Comparison of ENCODE assay signal across 8 cellular contexts in genomic region chr11:125625225-125625593, GRCh38. TPM values are rescaled to one million over a fixed set of nuclear protein-coding genes. Genes with fewer than 3 reads are reported as not detected.
A peak's percentile ranks its signal among the peaks of the same experiment; 100 is the strongest.
DNase-seq lines count a peak whose midpoint lies in the region; TF ChIP-seq lines count a peak whose summit lies in the region.

No MANE protein-coding gene starts in this region.

- H3F3A ChIP-seq in neural cell (ENCODE audit: insufficient read depth, low read length, poor library complexity, severe bottlenecking), result peaks cover 10% of the 10 kb centered on the region

- H3K4me1 ChIP-seq in OCI-LY7 (ENCODE audit: insufficient read depth, low read length, poor library complexity, severe bottlenecking), result peaks cover 33% of the 10 kb centered on the region

- no peaks in the 10 kb centered on the region for H3K27me3 ChIP-seq in neural cell (ENCODE audit: insufficient read depth, low read depth, low read length)

- POLR2A ChIA-PET in OCI-LY7 (lab: Charles Lee), result interaction anchor here (0.8 to 4.6 kb wide), 5 partner anchors 8 to 650 kb away, joined by 3 to 31 read pairs (median 3); partner anchors contain the start of genes HYLS1 and STT3A

- peak; percentile 45 for DNase-seq in SIG-M5 treated with dmso at 0.1 percent for 504 hours (lab: John Stamatoyannopoulos, UW; ENCODE audit: unreplicated experiment)
- no peak for DNase-seq in SIG-M5 (lab: John Stamatoyannopoulos, UW)
- DNase-seq in OCI-LY7 (ENCODE audit: low spot score), result no peak
- no peak for DNase-seq in epithelial cell of esophagus (ENCODE audit: low read depth)
- DNase-seq in Ammon's horn (ENCODE audit: low spot score), result no peak
- no peak for DNase-seq in stimulated activated CD4-positive, alpha-beta T cell treated with anti-CD3 and anti-CD28 coated beads, Interleukin-2, amount 100 ng/mL, for 48 hours
- DNase-seq in NCI-H82 treated with DMSO at 0.1 percent for 48 hours (lab: John Stamatoyannopoulos, UW; ENCODE audit: unreplicated experiment), result no peak

- H3K36me3 ChIP-seq in OCI-LY7 (ENCODE audit: insufficient read depth, low read length), result peaks cover 79% of the 10 kb centered on the region
- no peaks in the 10 kb centered on the region for H3K36me3 ChIP-seq in neural cell (ENCODE audit: insufficient read depth, low read length)

- CTCF ChIA-PET in OCI-LY7 (lab: Charles Lee; ENCODE audit: unreplicated experiment), result interaction anchor here (0.6 to 0.8 kb wide), 2 partner anchors 55 to 198 kb away, joined by 3 read pairs; no protein-coding TSS in a partner anchor

- H3K9me3 ChIP-seq in OCI-LY7 (ENCODE audit: low read length) (no peaks in the 10 kb centered on the region), neural cell (ENCODE audit: low read length) (no peaks in the 10 kb centered on the region)

- H2AFZ ChIP-seq in OCI-LY7 (ENCODE audit: low read length) (peak overlapping the region; percentile 70; the same call in 1 of the 2 replicates), neural cell (ENCODE audit: low read depth, low read length) (peak overlapping the region; percentile 81)

- TF ChIP-seq CTCF in OCI-LY7 (conservative IDR thresholded peaks at IDR 0.05; ENCODE audit: low read length), result no peak
- TF ChIP-seq CTCF in epithelial cell of esophagus (IDR thresholded peaks at IDR 0.05; ENCODE audit: insufficient read depth, low read depth, low read length, missing control alignments), result no peak
- TF ChIP-seq CTCF in neural cell (IDR thresholded peaks at IDR 0.05; ENCODE audit: poor library complexity, severe bottlenecking), result no peak

- H3K4me3 ChIP-seq in OCI-LY7 (ENCODE audit: low read depth, low read length, poor library complexity, severe bottlenecking) (peak overlapping the region; percentile 89), epithelial cell of esophagus (ENCODE audit: low read length) (peak overlapping the region; percentile 87), neural cell (ENCODE audit: low read length) (peak overlapping the region; percentile 78)

- no peak for TF ChIP-seq RAD21 in neural cell (conservative IDR thresholded peaks at IDR 0.05)

- peaks cover 51% of the 10 kb centered on the region for H3K79me2 ChIP-seq in OCI-LY7 (ENCODE audit: insufficient read depth, low read depth, low read length)
- H3K79me2 ChIP-seq in neural cell (replicated peaks; ENCODE audit: insufficient read depth, low read length), result peaks cover 33% of the 10 kb centered on the region

- no peak for TF ChIP-seq EP300 in neural cell (conservative IDR thresholded peaks at IDR 0.05; ENCODE audit: poor library complexity, severe bottlenecking)

- BruUV-seq in OCI-LY7 (replicated peaks; lab: Mats Ljungman, UMichigan), result TSS peak; percentile 91

- peaks cover 15% of the 10 kb centered on the region; the same call in 1 of the 2 replicates for H4K20me1 ChIP-seq in OCI-LY7 (ENCODE audit: insufficient read depth, low read length)
- H4K20me1 ChIP-seq in neural cell (ENCODE audit: insufficient read depth), result no peaks in the 10 kb centered on the region

- intact Hi-C loops in OCI-LY7 (cut with micrococcal nuclease; ENCODE audit: unreplicated experiment), result loop anchor here (2.0 to 5.0 kb wide), 2 partner anchors 32 to 262 kb away; partner anchors contain the start of genes HYLS1 and STT3A

- H3K9me2 ChIP-seq in OCI-LY7 (ENCODE audit: insufficient read depth, low read length), result no peaks in the 10 kb centered on the region
- no peaks in the 10 kb centered on the region for H3K9me2 ChIP-seq in neural cell (ENCODE audit: insufficient read depth, low read length)

- H3K27ac ChIP-seq in OCI-LY7 (ENCODE audit: low read depth, low read length, poor library complexity, severe bottlenecking), result peak overlapping the region; percentile 88
- H3K27ac ChIP-seq in neural cell (ENCODE audit: low read length), result peak overlapping the region; percentile 95

- peak overlapping the region; percentile 77 for H3K4me2 ChIP-seq in OCI-LY7 (ENCODE audit: low read length)
- peak overlapping the region; percentile 37 for H3K4me2 ChIP-seq in neural cell (ENCODE audit: low read length)

- peak overlapping the region; percentile 93 for H3K9ac ChIP-seq in neural cell (ENCODE audit: low read length)

TF ChIP-seq in neural cell, 6 proteins besides CTCF, POLR2A, EP300 and RAD21:
- TF ChIP-seq EZH2 (IDR thresholded peaks at IDR 0.05; ENCODE audit: borderline replicate concordance, insufficient read depth, low read length, poor library complexity, severe bottlenecking) (no peak), POLR2AphosphoS5 (IDR thresholded peaks at IDR 0.05) (no peak), MXI1 (conservative IDR thresholded peaks at IDR 0.05; ENCODE audit: poor library complexity, severe bottlenecking) (no peak), TAF1 (IDR thresholded peaks at IDR 0.05; ENCODE audit: low read depth) (no peak), SMC3 (conservative IDR thresholded peaks at IDR 0.05; ENCODE audit: poor library complexity) (no peak)
- TF ChIP-seq, protein P1, sequence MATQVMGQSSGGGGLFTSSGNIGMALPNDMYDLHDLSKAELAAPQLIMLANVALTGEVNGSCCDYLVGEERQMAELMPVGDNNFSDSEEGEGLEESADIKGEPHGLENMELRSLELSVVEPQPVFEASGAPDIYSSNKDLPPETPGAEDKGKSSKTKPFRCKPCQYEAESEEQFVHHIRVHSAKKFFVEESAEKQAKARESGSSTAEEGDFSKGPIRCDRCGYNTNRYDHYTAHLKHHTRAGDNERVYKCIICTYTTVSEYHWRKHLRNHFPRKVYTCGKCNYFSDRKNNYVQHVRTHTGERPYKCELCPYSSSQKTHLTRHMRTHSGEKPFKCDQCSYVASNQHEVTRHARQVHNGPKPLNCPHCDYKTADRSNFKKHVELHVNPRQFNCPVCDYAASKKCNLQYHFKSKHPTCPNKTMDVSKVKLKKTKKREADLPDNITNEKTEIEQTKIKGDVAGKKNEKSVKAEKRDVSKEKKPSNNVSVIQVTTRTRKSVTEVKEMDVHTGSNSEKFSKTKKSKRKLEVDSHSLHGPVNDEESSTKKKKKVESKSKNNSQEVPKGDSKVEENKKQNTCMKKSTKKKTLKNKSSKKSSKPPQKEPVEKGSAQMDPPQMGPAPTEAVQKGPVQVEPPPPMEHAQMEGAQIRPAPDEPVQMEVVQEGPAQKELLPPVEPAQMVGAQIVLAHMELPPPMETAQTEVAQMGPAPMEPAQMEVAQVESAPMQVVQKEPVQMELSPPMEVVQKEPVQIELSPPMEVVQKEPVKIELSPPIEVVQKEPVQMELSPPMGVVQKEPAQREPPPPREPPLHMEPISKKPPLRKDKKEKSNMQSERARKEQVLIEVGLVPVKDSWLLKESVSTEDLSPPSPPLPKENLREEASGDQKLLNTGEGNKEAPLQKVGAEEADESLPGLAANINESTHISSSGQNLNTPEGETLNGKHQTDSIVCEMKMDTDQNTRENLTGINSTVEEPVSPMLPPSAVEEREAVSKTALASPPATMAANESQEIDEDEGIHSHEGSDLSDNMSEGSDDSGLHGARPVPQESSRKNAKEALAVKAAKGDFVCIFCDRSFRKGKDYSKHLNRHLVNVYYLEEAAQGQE (IDR thresholded peaks at IDR 0.05; ENCODE audit: borderline replicate concordance), result no peak

RNA-seq across cellular contexts. Expression of gene CHEK1, which starts 0.2 kb away (rescaled TPM):
- 89.7 and 105 TPM in 2 replicates for total RNA-seq in OCI-LY7 (2014; rRNA removed; shearing (Covaris generic))
- 135 and 147 TPM in 2 replicates for total RNA-seq in OCI-LY7 (2022)
- 29.5 and 33.0 TPM in 2 replicates for polyA plus RNA-seq in neural cell
- polyA minus RNA-seq in neural cell, result 44.6 and 46.3 TPM in 2 replicates

RNA-seq across cellular contexts. Expression of gene STT3A, which starts 32.6 kb away (rescaled TPM):
- 60.6 and 87.9 TPM in 2 replicates for total RNA-seq in OCI-LY7 (2014; rRNA removed; shearing (Covaris generic))
- total RNA-seq in OCI-LY7 (2022), result 164 and 172 TPM in 2 replicates
- polyA plus RNA-seq in neural cell, result 54.3 and 54.6 TPM in 2 replicates
- 68.3 and 85.5 TPM in 2 replicates for polyA minus RNA-seq in neural cell

RNA-seq across cellular contexts. Expression of gene ACRV1, which starts 55.4 kb away (rescaled TPM):
- 0.16 TPM in 1 of 2 replicates, not detected in the other for total RNA-seq in OCI-LY7 (2014; rRNA removed; shearing (Covaris generic))
- 0.33 TPM in 1 of 2 replicates, not detected in the other for total RNA-seq in OCI-LY7 (2022)
- 0.52 TPM in 1 of 2 replicates, not detected in the other for polyA plus RNA-seq in neural cell
- polyA minus RNA-seq in neural cell, result 0.35 TPM in 1 of 2 replicates, not detected in the other

RNA-seq across cellular contexts. Expression of gene EI24, which starts 55.9 kb away (rescaled TPM):
- total RNA-seq in OCI-LY7 (2014; rRNA removed; shearing (Covaris generic)), result 66.8 and 77.4 TPM in 2 replicates
- total RNA-seq in OCI-LY7 (2022), result 73.6 and 77.2 TPM in 2 replicates
- 92.5 and 100 TPM in 2 replicates for polyA plus RNA-seq in neural cell
- 63.1 and 77.2 TPM in 2 replicates for polyA minus RNA-seq in neural cell
